Comparison of ENCODE assay signal across 17 cellular contexts in genomic region chr17:49699967-49700575, GRCh38. TPM values are rescaled to one million over a fixed set of nuclear protein-coding genes. Genes with fewer than 3 reads are reported as not detected.
A peak's percentile ranks its signal among the peaks of the same experiment; 100 is the strongest.
DNase-seq lines count a peak whose midpoint lies in the region; ATAC-seq, FAIRE-seq and TF ChIP-seq lines count a peak whose summit lies in the region.
"Had no signal": no experiment of that assay in that cellular context is flagged by ENCODE, and none has a peak within 500 bp of the region (broad histone marks: within the 10 kb centered on the region; RNA-seq: fewer than 3 reads in every experiment).

No MANE protein-coding gene starts in this region.

- no peak for TF ChIP-seq RAD21 in HepG2 (CRISPR knock-in tag; IDR thresholded peaks at IDR 0.05)

- no peak for DNase-seq in HepG2 (ENCODE audit: low spot score)
- DNase-seq in right lobe of liver = no peak
- DNase-seq in activated CD8-positive, alpha-beta T cell treated with anti-CD3 and anti-CD28 coated beads for 36 hours = no peak
- no peak for DNase-seq in left cardiac atrium
- DNase-seq in stimulated activated naive B cell treated with anti-CD40 and anti-IgM and Interleukin-4, amounts not matched to agents 10 μg/mL and 1 μg/mL and 100 μg/mL, for 72 hours = no peak
- no peak for DNase-seq in urothelium cell line (ENCODE audit: low spot score)
- no peak for DNase-seq in NCI-H2029 treated with DMSO at 0.1 percent for 48 hours (lab: John Stamatoyannopoulos, UW)
- DNase-seq: activated CD4-positive, alpha-beta T cell treated with anti-CD3 and anti-CD28 coated beads, Interleukin-2, amount 10 ng/mL, durations not matched to agents 24 days and 14 days; activated T-cell treated with anti-CD3 and anti-CD28 coated beads, Interleukin-2, amount 50 U/mL, for 4 hours; cerebellar nuclear complex; kidney glomerular epithelial cell; mucosa of descending colon; NCI-H1930; NCI-H510A treated with DMSO at 0.1 percent for 48 hours; occipital lobe had no signal

- no peaks in the 10 kb centered on the region for H3K79me2 ChIP-seq in HepG2 (ENCODE audit: insufficient read depth, low read length)

- TF ChIP-seq CTCF in HepG2 (CRISPR knock-in tag; IDR thresholded peaks at IDR 0.05) = no peak
- TF ChIP-seq CTCF in right lobe of liver (IDR thresholded peaks at IDR 0.05) = no peak
- TF ChIP-seq CTCF in activated CD8-positive, alpha-beta T cell treated with anti-CD3 and anti-CD28 coated beads for 36 hours (IDR thresholded peaks at IDR 0.05) = no peak

- in situ Hi-C loops in HepG2 (cut with HindIII; ENCODE audit: extremely low pct_ligation_motif_present, low pct_unique_long_range_greater_than_20kb) = loop anchor here (5.0 to 10.0 kb wide), 2 partner anchors 133 to 265 kb away; no protein-coding TSS in a partner anchor

- H3K27me3 ChIP-seq in HepG2 (ENCODE audit: control insufficient read depth in 1 of 2, insufficient read depth in 2 of 2, low read length in 2 of 2) (no peaks in the 10 kb centered on the region), right lobe of liver (no peaks in the 10 kb centered on the region)

- H3K9me3 ChIP-seq in HepG2 (ENCODE audit: low read length) (no peaks in the 10 kb centered on the region), right lobe of liver (no peaks in the 10 kb centered on the region)
- H3K9me3 ChIP-seq: mucosa of descending colon had no signal

- no peak overlapping the region for H3K4me3 Mint-ChIP-seq in activated CD8-positive, alpha-beta T cell treated with anti-CD3 and anti-CD28 coated beads for 36 hours
- no peak overlapping the region for H3K4me3 Mint-ChIP-seq in stimulated activated naive B cell treated with anti-CD40 and anti-IgM and Interleukin-4, amounts not matched to agents 10 μg/mL and 1 μg/mL and 100 μg/mL, for 72 hours
- H3K4me3 Mint-ChIP-seq: activated CD4-positive, alpha-beta T cell treated with anti-CD3 and anti-CD28 coated beads, Interleukin-2, amount 10 ng/mL, durations not matched to agents 24 days and 14 days; activated T-cell treated with anti-CD3 and anti-CD28 coated beads, Interleukin-2, amount 50 U/mL, for 4 hours had no signal

- CTCF ChIA-PET in HepG2 (lab: Yijun Ruan, JAX; ENCODE audit: low intra/inter-chr PET ratio, low total read pairs) = no interaction called here
- CTCF ChIA-PET in activated CD8-positive, alpha-beta T cell treated with anti-CD3 and anti-CD28 coated beads for 36 hours (lab: Charles Lee) = interaction anchor here (1.1 to 32.2 kb wide), 4 partner anchors 9 to 298 kb away, joined by 3 to 780 read pairs (median 42); partner anchors contain the start of genes NXPH3 and SLC35B1

- H3K4me3 ChIP-seq in HepG2 (replicated peaks in 1 of 3; ENCODE audit: insufficient read depth in 1 of 3, low read depth in 2 of 3, low read length in 3 of 3) (no peak overlapping the region), right lobe of liver (no peak overlapping the region)
- H3K4me3 ChIP-seq: mucosa of descending colon, SK-N-MC had no signal

- H4K20me1 ChIP-seq in HepG2 (ENCODE audit: insufficient read depth, low read length) = 0 out of 2 replicates have a peak, but pooled peaks cover 3% of the 10 kb centered on the region

- H3K4me1 Mint-ChIP-seq in activated CD8-positive, alpha-beta T cell treated with anti-CD3 and anti-CD28 coated beads for 36 hours (ENCODE audit: low read depth) = peaks cover 30% of the 10 kb centered on the region
- H3K4me1 Mint-ChIP-seq in stimulated activated naive B cell treated with anti-CD40 and anti-IgM and Interleukin-4, amounts not matched to agents 10 μg/mL and 1 μg/mL and 100 μg/mL, for 72 hours = peaks cover 29 to 41% of the 10 kb centered on the region in 2 donors

- no peak overlapping the region for H3K9ac ChIP-seq in HepG2 (ENCODE audit: insufficient read depth, low read depth, low read length)

- POLR2A ChIA-PET in HepG2 (lab: Yijun Ruan, JAX) = interaction anchor here (1.2 to 2.4 kb wide), 2 partner anchors 8 to 64 kb away, joined by 7 to 12 read pairs; partner anchors contain the start of genes FAM117A and SLC35B1
- POLR2A ChIA-PET in activated CD8-positive, alpha-beta T cell treated with anti-CD3 and anti-CD28 coated beads for 36 hours (lab: Charles Lee) = interaction anchor here (0.9 to 3.3 kb wide), 6 partner anchors 7 to 130 kb away, joined by 3 to 23 read pairs (median 3); partner anchors contain the start of gene SLC35B1

- TF ChIP-seq POLR2A in HepG2 (IDR thresholded peaks at IDR 0.05; ENCODE audit: insufficient read depth in 1 of 2, low read depth in 2 of 2, low read length in 2 of 2) (peak in 1 of 2 experiments; percentile 16; a peak in 1 of 4 replicates), right lobe of liver (IDR thresholded peaks at IDR 0.05) (no peak)

- peak overlapping the region; percentile 62 for H3K27ac Mint-ChIP-seq in activated CD8-positive, alpha-beta T cell treated with anti-CD3 and anti-CD28 coated beads for 36 hours
- peak overlapping the region; percentile 65 for H3K27ac Mint-ChIP-seq in stimulated activated naive B cell treated with anti-CD40 and anti-IgM and Interleukin-4, amounts not matched to agents 10 μg/mL and 1 μg/mL and 100 μg/mL, for 72 hours

- ATAC-seq in HepG2 = no peak
- no peak for ATAC-seq in right lobe of liver
- ATAC-seq in activated CD8-positive, alpha-beta T cell treated with anti-CD3 and anti-CD28 coated beads for 36 hours = no peak
- peak; percentile 37 to 81 for ATAC-seq in left cardiac atrium
- no peak for ATAC-seq in stimulated activated naive B cell treated with anti-CD40 and anti-IgM and Interleukin-4, amounts not matched to agents 10 μg/mL and 1 μg/mL and 100 μg/mL, for 72 hours (replicated peaks)
- no peak for ATAC-seq in HG03175 (IDR thresholded peaks at IDR 0.05; ENCODE audit: unreplicated experiment)
- ATAC-seq: activated T-cell treated with anti-CD3 and anti-CD28 coated beads, Interleukin-2, amount 50 U/mL, for 4 hours; mucosa of descending colon had no signal

- WGBS in HepG2 (ENCODE audit: low lambda C conversion rate) = 92% methylated on average over 6 of the region's 8 CpGs
- 58% methylated on average over 5 of the region's 8 CpGs for WGBS in right lobe of liver (ENCODE audit: insufficient coverage, low coverage, low lambda C conversion rate, missing lambda C conversion rate)

- H3K4me2 ChIP-seq in HepG2 (ENCODE audit: low read depth, low read length) = no peak overlapping the region

- no peak overlapping the region for H2AFZ ChIP-seq in HepG2 (ENCODE audit: low read length)

- BruUV-seq in HepG2 (replicated peaks; lab: Mats Ljungman, UMichigan) = no TSS peak

- peaks cover 31 to 37% of the 10 kb centered on the region in 2 experiments for H3K36me3 ChIP-seq in HepG2 (replicated peaks in 1 of 2; ENCODE audit: control insufficient read depth in 1 of 2, insufficient read depth in 2 of 2, low read length in 2 of 2)
- H3K36me3 ChIP-seq in right lobe of liver = peaks cover 13 to 53% (median 36%) of the 10 kb centered on the region in 4 donors

- TF ChIP-seq EP300 in HepG2 (IDR thresholded peaks at IDR 0.05; ENCODE audit: low read depth in 2 of 2, low read length in 2 of 2) = no peak
- no peak for TF ChIP-seq EP300 in HepG2 (CRISPR knock-in tag; IDR thresholded peaks at IDR 0.05; ENCODE audit: borderline replicate concordance)

- no peaks in the 10 kb centered on the region for H3K9me3 Mint-ChIP-seq in activated CD8-positive, alpha-beta T cell treated with anti-CD3 and anti-CD28 coated beads for 36 hours
- H3K9me3 Mint-ChIP-seq in stimulated activated naive B cell treated with anti-CD40 and anti-IgM and Interleukin-4, amounts not matched to agents 10 μg/mL and 1 μg/mL and 100 μg/mL, for 72 hours = no peaks in the 10 kb centered on the region
- H3K9me3 Mint-ChIP-seq: activated CD4-positive, alpha-beta T cell treated with anti-CD3 and anti-CD28 coated beads, Interleukin-2, amount 10 ng/mL, durations not matched to agents 24 days and 14 days; activated T-cell treated with anti-CD3 and anti-CD28 coated beads, Interleukin-2, amount 50 U/mL, for 4 hours had no signal

- FAIRE-seq in HepG2 (lab: Jason Lieb, UNC) (no peak), urothelium cell line (lab: Jason Lieb, UNC) (no peak)

- intact Hi-C loops in HepG2 (cut with micrococcal nuclease; ENCODE audit: unreplicated experiment) (no loop called here), right lobe of liver (cut with DNase I) (loop anchor here (2.0 to 5.0 kb wide), 2 partner anchors 128 to 129 kb away; no protein-coding TSS in a partner anchor), left cardiac atrium (cut with DNase I) (loop anchor here in 1 of 2 donors (5.0 kb wide), 1 partner anchor 297 kb away; the partner anchor contains the start of gene DLX3)
- intact Hi-C loops in activated CD8-positive, alpha-beta T cell treated with anti-CD3 and anti-CD28 coated beads for 36 hours (cut with micrococcal nuclease) = no loop called here

- H3K27me3 Mint-ChIP-seq in activated CD8-positive, alpha-beta T cell treated with anti-CD3 and anti-CD28 coated beads for 36 hours = no peaks in the 10 kb centered on the region
- H3K27me3 Mint-ChIP-seq in stimulated activated naive B cell treated with anti-CD40 and anti-IgM and Interleukin-4, amounts not matched to agents 10 μg/mL and 1 μg/mL and 100 μg/mL, for 72 hours = no peaks in the 10 kb centered on the region
- H3K27me3 Mint-ChIP-seq: activated CD4-positive, alpha-beta T cell treated with anti-CD3 and anti-CD28 coated beads, Interleukin-2, amount 10 ng/mL, durations not matched to agents 24 days and 14 days had no signal

- H3K27ac ChIP-seq in HepG2 (ENCODE audit: extremely low read length, insufficient read depth, low read length) = no peak overlapping the region
- H3K27ac ChIP-seq in right lobe of liver = no peak overlapping the region
- H3K27ac ChIP-seq: SK-N-MC had no signal

- H3K4me1 ChIP-seq in HepG2 (ENCODE audit: insufficient read depth, low read length) (peaks cover 28% of the 10 kb centered on the region), right lobe of liver (peaks cover 0 to 11% (median 3%) of the 10 kb centered on the region in 4 donors)

- peaks cover 28% of the 10 kb centered on the region for H3K36me3 Mint-ChIP-seq in activated CD8-positive, alpha-beta T cell treated with anti-CD3 and anti-CD28 coated beads for 36 hours (ENCODE audit: low read depth)
- H3K36me3 Mint-ChIP-seq in stimulated activated naive B cell treated with anti-CD40 and anti-IgM and Interleukin-4, amounts not matched to agents 10 μg/mL and 1 μg/mL and 100 μg/mL, for 72 hours = peaks cover 19 to 35% of the 10 kb centered on the region in 2 donors

RNA-seq across cellular contexts. Expression of gene SLC35B1, which starts 7.7 kb away (rescaled TPM):
- total RNA-seq in HepG2 (2016; rRNA removed; fragmentation: Illumina TruSeq; extraction: Trizol) (67.0 and 113 TPM in 2 replicates), right lobe of liver (10 to 100 TPM; 31.7 to 80.0 (median 56.9) TPM), left cardiac atrium (10 to 100 TPM; 48.8 to 78.8 TPM)
- total RNA-seq in HepG2 (2016; cell fraction: cytosol; rRNA removed; fragmentation: Illumina TruSeq; extraction: Trizol; ENCODE audit: low read depth) = 128 and 146 TPM in 2 replicates
- 68.0 and 117 TPM in 2 replicates for total RNA-seq in HepG2 (2016; cell fraction: insoluble cytoplasmic fraction; rRNA removed; fragmentation: Illumina TruSeq; extraction: Trizol)
- 115 and 123 TPM in 2 replicates for total RNA-seq in HepG2 (2016; cell fraction: membrane; rRNA removed; fragmentation: Illumina TruSeq; extraction: Trizol)
- total RNA-seq in HepG2 (2016; cell fraction: nucleus; rRNA removed; fragmentation: Illumina TruSeq; extraction: Trizol) = 105 and 117 TPM in 2 replicates
- 83.6 and 99.6 TPM in 2 replicates for polyA plus RNA-seq in HepG2 (2011; rRNA removed)
- polyA plus RNA-seq in HepG2 (2011; cell fraction: cytosol; rRNA removed) = 70.6 and 97.9 TPM in 2 replicates
- 79.1 and 84.2 TPM in 2 replicates for polyA plus RNA-seq in HepG2 (2011; cell fraction: nucleus; rRNA removed)
- 60.8 and 61.5 TPM in 2 replicates for polyA plus RNA-seq in HepG2 (2012)
- polyA plus RNA-seq in HepG2 (2016; cell fraction: cytosol; fragmentation: Illumina TruSeq; extraction: Trizol; ENCODE audit: low read depth) = 123 and 149 TPM in 2 replicates
- 70.3 and 81.2 TPM in 2 replicates for polyA plus RNA-seq in HepG2 (2016; cell fraction: insoluble cytoplasmic fraction; fragmentation: Illumina TruSeq; extraction: Trizol; ENCODE audit: low read depth)
- 114 and 119 TPM in 2 replicates for polyA plus RNA-seq in HepG2 (2016; cell fraction: membrane; fragmentation: Illumina TruSeq; extraction: Trizol; ENCODE audit: low read depth)
- polyA plus RNA-seq in HepG2 (2016; cell fraction: nucleus; fragmentation: Illumina TruSeq; extraction: Trizol; ENCODE audit: insufficient read depth, low read depth) = 186 and 193 TPM in 2 replicates
- polyA minus RNA-seq in HepG2 (2011; rRNA and poly(A)+ RNA removed; ENCODE audit: low replicate concordance) = 81.3 and 114 TPM in 2 replicates
- polyA minus RNA-seq in HepG2 (2011; cell fraction: cytosol; rRNA and poly(A)+ RNA removed) = 27.6 and 41.2 TPM in 2 replicates
- polyA minus RNA-seq in HepG2 (2011; cell fraction: nucleus; rRNA and poly(A)+ RNA removed) = 67.3 and 71.3 TPM in 2 replicates
- total RNA-seq in activated CD8-positive, alpha-beta T cell treated with anti-CD3 and anti-CD28 coated beads for 36 hours = 10 to 100 TPM; 38.6 to 46.6 TPM

RNA-seq across cellular contexts. Expression of gene SPOP, which starts 22.2 kb away (rescaled TPM):
- 60.8 and 79.4 TPM in 2 replicates for total RNA-seq in HepG2 (2016; rRNA removed; fragmentation: Illumina TruSeq; extraction: Trizol)
- 19.9 and 21.7 TPM in 2 replicates for total RNA-seq in HepG2 (2016; cell fraction: cytosol; rRNA removed; fragmentation: Illumina TruSeq; extraction: Trizol; ENCODE audit: low read depth)
- 63.3 and 71.0 TPM in 2 replicates for total RNA-seq in HepG2 (2016; cell fraction: insoluble cytoplasmic fraction; rRNA removed; fragmentation: Illumina TruSeq; extraction: Trizol)
- 43.8 and 45.3 TPM in 2 replicates for total RNA-seq in HepG2 (2016; cell fraction: membrane; rRNA removed; fragmentation: Illumina TruSeq; extraction: Trizol)
- total RNA-seq in HepG2 (2016; cell fraction: nucleus; rRNA removed; fragmentation: Illumina TruSeq; extraction: Trizol) = 46.2 and 51.9 TPM in 2 replicates
- 52.8 and 53.9 TPM in 2 replicates for polyA plus RNA-seq in HepG2 (2011; rRNA removed)
- 26.8 and 29.2 TPM in 2 replicates for polyA plus RNA-seq in HepG2 (2011; cell fraction: cytosol; rRNA removed)
- 30.1 and 34.8 TPM in 2 replicates for polyA plus RNA-seq in HepG2 (2011; cell fraction: nucleus; rRNA removed)
- polyA plus RNA-seq in HepG2 (2012) = 43.7 and 44.1 TPM in 2 replicates
- polyA plus RNA-seq in HepG2 (2016; cell fraction: cytosol; fragmentation: Illumina TruSeq; extraction: Trizol; ENCODE audit: low read depth) = 9.7 and 11.5 TPM in 2 replicates
- polyA plus RNA-seq in HepG2 (2016; cell fraction: insoluble cytoplasmic fraction; fragmentation: Illumina TruSeq; extraction: Trizol; ENCODE audit: low read depth) = 61.1 and 61.7 TPM in 2 replicates
- polyA plus RNA-seq in HepG2 (2016; cell fraction: membrane; fragmentation: Illumina TruSeq; extraction: Trizol; ENCODE audit: low read depth) = 21.7 and 24.5 TPM in 2 replicates
- polyA plus RNA-seq in HepG2 (2016; cell fraction: nucleus; fragmentation: Illumina TruSeq; extraction: Trizol; ENCODE audit: insufficient read depth, low read depth) = 48.8 and 52.8 TPM in 2 replicates
- 81.2 and 98.5 TPM in 2 replicates for polyA minus RNA-seq in HepG2 (2011; rRNA and poly(A)+ RNA removed; ENCODE audit: low replicate concordance)
- polyA minus RNA-seq in HepG2 (2011; cell fraction: cytosol; rRNA and poly(A)+ RNA removed) = 39.3 and 41.6 TPM in 2 replicates
- polyA minus RNA-seq in HepG2 (2011; cell fraction: nucleus; rRNA and poly(A)+ RNA removed) = 61.2 and 77.8 TPM in 2 replicates
- 10 to 100 TPM; 26.9 to 41.0 (median 34.1) TPM for total RNA-seq in right lobe of liver
- 10 to 100 TPM; 61.6 to 63.5 TPM for total RNA-seq in activated CD8-positive, alpha-beta T cell treated with anti-CD3 and anti-CD28 coated beads for 36 hours
- total RNA-seq in left cardiac atrium = 10 to 100 TPM; 60.5 to 69.5 TPM

Comparison
In these comparisons a context has a peak if more than half of its experiments do, and no peak if none do; other contexts are left out.
1. intact Hi-C loops: an anchor here in right lobe of liver (2.0 to 5.0 kb wide); none called in HepG2 and activated CD8-positive, alpha-beta T cell treated with anti-CD3 and anti-CD28 coated beads for 36 hours.
2. ATAC-seq: peak in left cardiac atrium (2 of 2); none in HepG2 (single experiment), right lobe of liver (0 of 4), activated CD8-positive, alpha-beta T cell treated with anti-CD3 and anti-CD28 coated beads for 36 hours (single experiment), stimulated activated naive B cell treated with anti-CD40 and anti-IgM and Interleukin-4, amounts not matched to agents 10 μg/mL and 1 μg/mL and 100 μg/mL, for 72 hours (0 of 2) and HG03175 (single experiment).